Comparison of ENCODE assay signal across 34 cellular contexts in genomic region chr3:9617736-9618135, GRCh38.
"Had no signal": no experiment of that assay in that cellular context is flagged by ENCODE, and none has a peak within 500 bp of the region (broad histone marks: within the 10 kb centered on the region; RNA-seq: fewer than 3 reads in every experiment).

No MANE protein-coding gene starts in this region.

- H3K4me3 ChIP-seq: MG63 had no signal

- H3K9ac ChIP-seq: KMS-11 had no signal

- H3K4me2 ChIP-seq: KMS-11 had no signal

- H3K36me3 ChIP-seq: MG63 had no signal

- H3K27ac ChIP-seq: KMS-11 had no signal

- H3K9me3 ChIP-seq: MG63 had no signal

- DNase-seq: Karpas-422, Kasumi-1, MG63, MM.1S, NCI-H1048, NCI-H1092, NCI-H1092 treated with DMSO at 0.1 percent for 48 hours, NCI-H1105, NCI-H1105 treated with DMSO at 0.1 percent for 48 hours, NCI-H1417, NCI-H1417 treated with DMSO at 0.1 percent for 48 hours, NCI-H1436, NCI-H1436 treated with DMSO at 0.1 percent for 48 hours, NCI-H146, NCI-H1694, NCI-H1694 treated with DMSO at 0.1 percent for 48 hours, NCI-H187, NCI-H187 treated with DMSO at 0.1 percent for 48 hours, NCI-H1930, NCI-H2029, NCI-H2029 treated with DMSO at 0.1 percent for 48 hours, NCI-H2081, NCI-H2081 treated with DMSO at 0.1 percent for 48 hours, NCI-H2107, NCI-H2171, NCI-H2171 treated with DMSO at 0.1 percent for 48 hours, NCI-H2227 treated with DMSO at 0.1 percent for 48 hours, NCI-H226, NCI-H345, NCI-H446, NCI-H446 treated with DMSO at 0.1 percent for 48 hours, NCI-H510A, NCI-H510A treated with DMSO at 0.1 percent for 48 hours had no signal

- H3K27me3 ChIP-seq: MG63 had no signal
